ENCODE assay signal across 8 cellular contexts in genomic region chr19:1261512-1261862, GRCh38. TPM values are rescaled to one million over a fixed set of nuclear protein-coding genes. Genes with fewer than 3 reads are reported as not detected.
DNase-seq lines count a peak whose midpoint lies in the region; ATAC-seq and TF ChIP-seq lines count a peak whose summit lies in the region.

No MANE protein-coding gene starts in this region.

- no peaks in the 10 kb centered on the region for H3K9me3 ChIP-seq in mononuclear cell (ENCODE audit: low read depth, low read length)

- H3K27me3 ChIP-seq in mononuclear cell (ENCODE audit: insufficient read depth, low read length): no peaks in the 10 kb centered on the region

- ATAC-seq in HG03280 (IDR thresholded peaks at IDR 0.05; ENCODE audit: unreplicated experiment): no peak
- ATAC-seq in GM19328 (IDR thresholded peaks at IDR 0.05; ENCODE audit: unreplicated experiment): no peak

- H3K4me1 ChIP-seq in mononuclear cell (ENCODE audit: insufficient read depth, low read length): peaks cover 94% of the 10 kb centered on the region

- peak; percentile 25 for TF ChIP-seq CTCF in cardiac fibroblast (IDR thresholded peaks at IDR 0.05; ENCODE audit: low read depth, low read length)

- peak overlapping the region; percentile 51 to 64 for H3K4me3 ChIP-seq in cardiac fibroblast (replicated peaks in 1 of 2; ENCODE audit: low read depth in 2 of 2, low read length in 2 of 2)
- peak overlapping the region; percentile 62 for H3K4me3 ChIP-seq in mononuclear cell (ENCODE audit: low read length)

- DNase-seq in COLO668 (lab: John Stamatoyannopoulos, UW; ENCODE audit: unreplicated experiment) (peak; percentile 45), M059J (ENCODE audit: low read depth) (peak; percentile 60), cardiac fibroblast (ENCODE audit: low read depth in 2 of 2) (no peak), NCI-H146 (lab: John Stamatoyannopoulos, UW) (no peak)
- DNase-seq in activated CD4-positive, CD25-positive, alpha-beta regulatory T cell (lab: John Stamatoyannopoulos, UW): no peak

RNA-seq across cellular contexts. Expression of gene CIRBP, which starts 7.6 kb away (rescaled TPM):
- total RNA-seq in M059J (2014; rRNA removed; shearing (Covaris generic)): 115 and 145 TPM in 2 replicates
- 455 TPM for total RNA-seq in mononuclear cell

RNA-seq across cellular contexts. Expression of gene MIDN, which starts 13.1 kb away (rescaled TPM):
- total RNA-seq in M059J (2014; rRNA removed; shearing (Covaris generic)): 4.5 and 11.0 TPM in 2 replicates
- 67.0 TPM for total RNA-seq in mononuclear cell

RNA-seq across cellular contexts. Expression of gene FAM174C, which starts 13.8 kb away (rescaled TPM):
- total RNA-seq in M059J (2014; rRNA removed; shearing (Covaris generic)): 108 and 128 TPM in 2 replicates
- total RNA-seq in mononuclear cell: 16.3 TPM

RNA-seq across cellular contexts. Expression of gene ATP5F1D, which starts 19.9 kb away (rescaled TPM):
- 45.0 and 69.8 TPM in 2 replicates for total RNA-seq in M059J (2014; rRNA removed; shearing (Covaris generic))
- total RNA-seq in mononuclear cell: 10.4 TPM

RNA-seq across cellular contexts. Expression of gene CBARP, which starts 23.7 kb away (rescaled TPM):
- 0.44 and 4.4 TPM in 2 replicates for total RNA-seq in M059J (2014; rRNA removed; shearing (Covaris generic))
- total RNA-seq in mononuclear cell: not detected

Comparison
In these comparisons a context has a peak if more than half of its experiments do, and no peak if none do; other contexts are left out.
1. DNase-seq: peak in COLO668 (single experiment) and M059J (single experiment); none in cardiac fibroblast (0 of 2), activated CD4-positive, CD25-positive, alpha-beta regulatory T cell (0 of 4) and NCI-H146 (single experiment).